ENCODE assay signal across 1 cellular context in genomic region chr2:240638517-240639160, GRCh38.
TF ChIP-seq lines count a peak whose summit lies in the region.

No MANE protein-coding gene starts in this region.

TF ChIP-seq in HepG2, 621 proteins besides CTCF, POLR2A, EP300 and RAD21:
- TF ChIP-seq MTF2 (CRISPR knock-in tag; IDR thresholded peaks at IDR 0.05; ENCODE audit: borderline replicate concordance) (no peak), KLF12 (CRISPR knock-in tag; IDR thresholded peaks at IDR 0.05; ENCODE audit: borderline replicate concordance) (no peak), ZFP36 (IDR thresholded peaks at IDR 0.05; ENCODE audit: borderline replicate concordance, low read depth, low read length, partially characterized antibody) (peak; percentile 16), ZFP37 (CRISPR knock-in tag; IDR thresholded peaks at IDR 0.05; ENCODE audit: borderline replicate concordance) (no peak), SIN3A (IDR thresholded peaks at IDR 0.05; ENCODE audit: borderline replicate concordance, low read depth, low read length) (no peak), KAT2B (IDR thresholded peaks at IDR 0.05; ENCODE audit: borderline replicate concordance, low read depth, low read length) (no peak), ISX (CRISPR knock-in tag; conservative IDR thresholded peaks at IDR 0.05) (no peak), ZNF343 (CRISPR knock-in tag; IDR thresholded peaks at IDR 0.05) (no peak), ZNF501 (CRISPR knock-in tag; IDR thresholded peaks at IDR 0.05) (no peak), EZH2 (conservative IDR thresholded peaks at IDR 0.05; ENCODE audit: low read depth, low read length) (0 out of 2 replicates have a peak, but pooled peaks have one; percentile 49), NFE2 (CRISPR knock-in tag; IDR thresholded peaks at IDR 0.05) (no peak)
- TF ChIP-seq, protein P1, sequence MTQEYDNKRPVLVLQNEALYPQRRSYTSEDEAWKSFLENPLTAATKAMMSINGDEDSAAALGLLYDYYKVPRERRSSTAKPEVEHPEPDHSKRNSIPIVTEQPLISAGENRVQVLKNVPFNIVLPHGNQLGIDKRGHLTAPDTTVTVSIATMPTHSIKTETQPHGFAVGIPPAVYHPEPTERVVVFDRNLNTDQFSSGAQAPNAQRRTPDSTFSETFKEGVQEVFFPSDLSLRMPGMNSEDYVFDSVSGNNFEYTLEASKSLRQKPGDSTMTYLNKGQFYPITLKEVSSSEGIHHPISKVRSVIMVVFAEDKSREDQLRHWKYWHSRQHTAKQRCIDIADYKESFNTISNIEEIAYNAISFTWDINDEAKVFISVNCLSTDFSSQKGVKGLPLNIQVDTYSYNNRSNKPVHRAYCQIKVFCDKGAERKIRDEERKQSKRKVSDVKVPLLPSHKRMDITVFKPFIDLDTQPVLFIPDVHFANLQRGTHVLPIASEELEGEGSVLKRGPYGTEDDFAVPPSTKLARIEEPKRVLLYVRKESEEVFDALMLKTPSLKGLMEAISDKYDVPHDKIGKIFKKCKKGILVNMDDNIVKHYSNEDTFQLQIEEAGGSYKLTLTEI (CRISPR knock-in tag; conservative IDR thresholded peaks at IDR 0.05) = no peak
TF ChIP-seq in HepG2: peak in this region for 2.
